In genomic region chr1:230401763-230402294, GRCh38 we compare ENCODE assay signal across 17 cellular contexts. TPM values are rescaled to one million over a fixed set of nuclear protein-coding genes. Genes with fewer than 3 reads are reported as not detected.
DNase-seq lines count a peak whose midpoint lies in the region; ATAC-seq and TF ChIP-seq lines count a peak whose summit lies in the region.
"Had no signal": no experiment of that assay in that cellular context is flagged by ENCODE, and none has a peak within 500 bp of the region (broad histone marks: within the 10 kb centered on the region; RNA-seq: fewer than 3 reads in every experiment).

No MANE protein-coding gene starts in this region.

- H2BK120ac ChIP-seq in IMR-90 (ENCODE audit: low read depth, low read length) (no peak overlapping the region; the same call in 1 of the 2 replicates), mesendoderm (ENCODE audit: low read depth, low read length) (no peak overlapping the region)

- no peak for TF ChIP-seq RAD21 in IMR-90 (IDR thresholded peaks at IDR 0.05; ENCODE audit: low read length)

- BruUV-seq in IMR-90 (replicated peaks; lab: Mats Ljungman, UMichigan) = no TSS peak

- H3K79me1 ChIP-seq in IMR-90 (ENCODE audit: low read depth in 1 of 2, low read length in 2 of 2) (no peaks in the 10 kb centered on the region), mesendoderm (ENCODE audit: low read length) (no peaks in the 10 kb centered on the region)

- no peaks in the 10 kb centered on the region for H3K9me1 ChIP-seq in IMR-90 (ENCODE audit: insufficient read depth, low read length)

- H2AK5ac ChIP-seq in IMR-90 (ENCODE audit: low read depth, low read length) (no peak overlapping the region), mesendoderm (ENCODE audit: low read length) (no peak overlapping the region)

- H3K18ac ChIP-seq in IMR-90 (ENCODE audit: low read depth, low read length) (no peak overlapping the region; the same call in 1 of the 2 replicates), mesendoderm (ENCODE audit: low read length) (no peak overlapping the region)

- H3K56ac ChIP-seq in IMR-90 (ENCODE audit: extremely low read depth, insufficient read depth, low read length) (no peak overlapping the region), mesendoderm (ENCODE audit: low read length) (peak overlapping the region; percentile 30)

- no peak overlapping the region for H3K4ac ChIP-seq in IMR-90 (ENCODE audit: low read depth, low read length)
- H3K4ac ChIP-seq in mesendoderm (ENCODE audit: low read depth, low read length) = no peak overlapping the region

- no peak overlapping the region for H2AK9ac ChIP-seq in IMR-90 (replicated peaks; ENCODE audit: low read depth, low read length, poor library complexity)

- no peak overlapping the region for H3K14ac ChIP-seq in IMR-90 (replicated peaks; ENCODE audit: low read depth, low read length)

- H3K9ac ChIP-seq in IMR-90 (ENCODE audit: low read depth, low read length) (no peak overlapping the region), mesendoderm (ENCODE audit: low read length) (no peak overlapping the region)

- peaks cover 2% of the 10 kb centered on the region for H3K9me3 ChIP-seq in IMR-90 (ENCODE audit: control insufficient read depth, insufficient read depth, low read length)
- no peaks in the 10 kb centered on the region for H3K9me3 ChIP-seq in WERI-Rb-1 (ENCODE audit: severe bottlenecking)

- no peak for TF ChIP-seq CTCF in AG10803 (conservative IDR thresholded peaks at IDR 0.05; ENCODE audit: low read length)
- TF ChIP-seq CTCF in IMR-90 (conservative IDR thresholded peaks at IDR 0.05; ENCODE audit: low read depth, low read length) = no peak
- TF ChIP-seq CTCF in WERI-Rb-1 (IDR thresholded peaks at IDR 0.05; ENCODE audit: low read depth, low read length) = no peak
- no peak for TF ChIP-seq CTCF in GM10248 (IDR thresholded peaks at IDR 0.05; ENCODE audit: control extremely low read depth, extremely low read depth, low read depth, missing control alignments)

- TF ChIP-seq POLR2A in IMR-90 (IDR thresholded peaks at IDR 0.05; ENCODE audit: low read depth, low read length) = no peak

- no CpG with 5 or more reads among the region's 8 CpGs for WGBS in IMR-90 (ENCODE audit: extremely low coverage in 2 of 2, insufficient read length in 1 of 2), 2 experiments
- WGBS in mesendoderm (ENCODE audit: extremely low coverage, insufficient coverage, low lambda C conversion rate) = no CpG with 5 or more reads among the region's 8 CpGs

- H3K23ac ChIP-seq in IMR-90 (ENCODE audit: low read depth, low read length) = no peak overlapping the region
- no peak overlapping the region for H3K23ac ChIP-seq in mesendoderm (ENCODE audit: low read length)

- in situ Hi-C loops in IMR-90 (cut with MboI; ENCODE audit: low sequenced_read_pairs) = no loop called here

- no peak overlapping the region for H3K4me3 ChIP-seq in AG10803 (ENCODE audit: low read length)
- H3K4me3 ChIP-seq in IMR-90 (ENCODE audit: insufficient read depth, low read depth, low read length) = no peak overlapping the region
- H3K4me3 ChIP-seq in mesendoderm (ENCODE audit: low read length) = no peak overlapping the region
- H3K4me3 ChIP-seq in WERI-Rb-1 (ENCODE audit: low read depth, low read length) = no peak overlapping the region

- H3K4me1 ChIP-seq in IMR-90 (ENCODE audit: control insufficient read depth, insufficient read depth, low read length) = 0 out of 2 replicates have a peak, but pooled peaks cover 1% of the 10 kb centered on the region
- no peaks in the 10 kb centered on the region for H3K4me1 ChIP-seq in mesendoderm (ENCODE audit: control insufficient read depth, low read depth, low read length)

- H3K27me3 ChIP-seq in IMR-90 (ENCODE audit: control insufficient read depth, insufficient read depth, low read length) (no peaks in the 10 kb centered on the region), mesendoderm (ENCODE audit: insufficient read depth, low read length, poor library complexity) (no peaks in the 10 kb centered on the region), WERI-Rb-1 (ENCODE audit: insufficient read depth, low read depth, severe bottlenecking) (no peaks in the 10 kb centered on the region)
- H3K27me3 ChIP-seq: brain microvascular endothelial cell had no signal

- CTCF ChIA-PET in IMR-90 (lab: Yijun Ruan, JAX) = interaction anchor here (0.6 kb wide), 1 partner anchor 21 kb away, joined by 12 read pairs; no protein-coding TSS in a partner anchor
- CTCF ChIA-PET in GM10248 (lab: Yijun Ruan, JAX) = no interaction called here

- ATAC-seq in IMR-90 (ENCODE audit: low read depth) = peak; percentile 54
- no peak for ATAC-seq in HG03045 (IDR thresholded peaks at IDR 0.05; ENCODE audit: unreplicated experiment)
- ATAC-seq: effector memory CD8-positive, alpha-beta T cell had no signal

- H2BK20ac ChIP-seq in IMR-90 (ENCODE audit: low read depth, low read length) = no peak overlapping the region

- H3K27ac ChIP-seq in IMR-90 (ENCODE audit: insufficient read depth, low read length) = peak overlapping the region; percentile 68; the same call in 1 of the 2 replicates
- H3K27ac ChIP-seq in mesendoderm (ENCODE audit: low read depth, low read length) = no peak overlapping the region
- no peak overlapping the region for H3K27ac ChIP-seq in WERI-Rb-1
- H3K27ac ChIP-seq: brain microvascular endothelial cell had no signal

- H2AFZ ChIP-seq in IMR-90 (replicated peaks; ENCODE audit: low read length, poor library complexity) = peak overlapping the region; percentile 32

- H3K36me3 ChIP-seq in IMR-90 (ENCODE audit: control insufficient read depth, insufficient read depth, low read length) = no peaks in the 10 kb centered on the region
- H3K36me3 ChIP-seq in mesendoderm (ENCODE audit: control insufficient read depth, insufficient read depth, low read length) = no peaks in the 10 kb centered on the region
- peaks cover 9% of the 10 kb centered on the region for H3K36me3 ChIP-seq in WERI-Rb-1
- H3K36me3 ChIP-seq: brain microvascular endothelial cell had no signal

- H4K91ac ChIP-seq in IMR-90 (ENCODE audit: insufficient read depth, low read depth, low read length) = no peak overlapping the region

- no peaks in the 10 kb centered on the region for H4K20me1 ChIP-seq in IMR-90 (ENCODE audit: insufficient read depth, low read length)

- intact Hi-C loops in IMR-90 (cut with micrococcal nuclease) = no loop called here

- dilution Hi-C loops in IMR-90 (cut with HindIII; ENCODE audit: low sequenced_read_pairs, unreplicated experiment) = no loop called here

- H3K79me2 ChIP-seq in mesendoderm (ENCODE audit: control insufficient read depth, insufficient read depth, low read length) = no peaks in the 10 kb centered on the region

- no peak overlapping the region for H2BK15ac ChIP-seq in IMR-90 (ENCODE audit: low read depth, low read length)
- H2BK15ac ChIP-seq in mesendoderm (replicated peaks; ENCODE audit: low read depth) = no peak overlapping the region

- no peak overlapping the region for H4K8ac ChIP-seq in IMR-90 (ENCODE audit: low read depth in 2 of 2, low read length in 2 of 2)
- H4K8ac ChIP-seq in mesendoderm (ENCODE audit: low read depth, low read length) = no peak overlapping the region

- no peak overlapping the region; the same call in 1 of the 2 replicates for H4K5ac ChIP-seq in IMR-90 (ENCODE audit: low read depth, low read length)
- no peak overlapping the region for H4K5ac ChIP-seq in mesendoderm (ENCODE audit: low read length)

- peak; percentile 73 for DNase-seq in AG10803 (ENCODE audit: low read depth)
- peak; percentile 26 for DNase-seq in IMR-90
- peak; percentile 52 for DNase-seq in epidermal melanocyte (ENCODE audit: insufficient read length, low spot score)
- DNase-seq in mesendoderm = no peak
- no peak for DNase-seq in WERI-Rb-1
- DNase-seq in nucleus accumbens (lab: John Stamatoyannopoulos, UW) = no peak
- no peak for DNase-seq in GM10248 (ENCODE audit: extremely low spot score)
- DNase-seq: activated CD4-positive, alpha-beta T cell treated with anti-CD3 and anti-CD28 coated beads for 1 hour; activated CD8-positive, alpha-beta memory T cell treated with anti-CD3 and anti-CD28 coated beads, Interleukin-2, amount 50 U/mL, for 4 hours; activated naive CD4-positive, alpha-beta T cell treated with Interleukin-2 at 50 U/mL for 16 hours; brain microvascular endothelial cell; Calu3; effector memory CD8-positive, alpha-beta T cell; KG1; NCI-H1105 treated with DMSO at 0.1 percent for 48 hours; posterior cingulate gyrus had no signal

- no peak overlapping the region; the same call in 1 of the 2 replicates for H3K4me2 ChIP-seq in IMR-90 (ENCODE audit: low read depth, low read length)
- no peak overlapping the region for H3K4me2 ChIP-seq in mesendoderm (ENCODE audit: low read length)

- POLR2A ChIA-PET in IMR-90 (lab: Charles Lee; ENCODE audit: unreplicated experiment) (no interaction called here), GM10248 (lab: Yijun Ruan, JAX) (no interaction called here)

- H2BK5ac ChIP-seq in IMR-90 (ENCODE audit: low read depth, low read length, poor library complexity, severe bottlenecking) (no peak overlapping the region), mesendoderm (ENCODE audit: low read length) (no peak overlapping the region)

TF ChIP-seq in IMR-90, 13 proteins besides CTCF, POLR2A, EP300 and RAD21 (continues in another document):
- TF ChIP-seq MAFK (IDR thresholded peaks at IDR 0.05; ENCODE audit: low read depth, low read length) (no peak), NFE2L2 (IDR thresholded peaks at IDR 0.05; ENCODE audit: low read depth, low read length) (no peak), RCOR1 (IDR thresholded peaks at IDR 0.05; ENCODE audit: insufficient replicate concordance, low read length) (no peak), SMC3 (IDR thresholded peaks at IDR 0.05; ENCODE audit: low read depth, low read length) (no peak), ELK1 (IDR thresholded peaks at IDR 0.05; ENCODE audit: borderline replicate concordance, low read depth, low read length) (no peak)

RNA-seq across cellular contexts. Expression of gene PGBD5, which starts 24.3 kb away (rescaled TPM):
- 0.18 and 0.28 TPM in 2 replicates for total RNA-seq in IMR-90 (2012; rRNA removed)
- polyA plus RNA-seq in IMR-90 (2012; rRNA removed) = 0.36 and 0.37 TPM in 2 replicates
- 0.12 and 0.16 TPM in 2 replicates for polyA plus RNA-seq in IMR-90 (2012; cell fraction: cytosol; rRNA removed)
- 0.09 and 0.13 TPM in 2 replicates for polyA plus RNA-seq in IMR-90 (2012; cell fraction: nucleus; rRNA removed; ENCODE audit: low replicate concordance)
- 3.8 TPM for polyA plus RNA-seq in mesendoderm (2013, experiment 1 of 2)
- polyA plus RNA-seq in mesendoderm (2013, experiment 2 of 2) = 4.0 TPM

Comparison
In these comparisons a context has a peak if more than half of its experiments do, and no peak if none do; other contexts are left out.
1. DNase-seq: peak in AG10803 (single experiment), IMR-90 (single experiment) and epidermal melanocyte (single experiment); none in mesendoderm (single experiment), WERI-Rb-1 (single experiment), nucleus accumbens (0 of 56) and GM10248 (single experiment).